ENCODE assay signal across 19 cellular contexts in genomic region chr16:49020436-49020835, GRCh38.
"Had no signal": no experiment of that assay in that cellular context is flagged by ENCODE, and none has a peak within 500 bp of the region (broad histone marks: within the 10 kb centered on the region; RNA-seq: fewer than 3 reads in every experiment).

No MANE protein-coding gene starts in this region.

- H3K9me3 Mint-ChIP-seq: activated T-helper 1 cell treated with anti-CD3 and anti-CD28 coated beads, Interleukin-12 subunit alpha, Interleukin-12 subunit beta, Interleukin-2, Interleukin-4 antibody, amounts not matched to agents 30 ng/mL and 10 ng/mL and 1 ng/mL, durations not matched to agents 14 hours and 24 hours and 36 hours; T-helper 2 cell treated with Interferon-gamma antibody and Interleukin-4, amounts not matched to agents 5 μg/mL and 100 μg/mL, for 36 hours had no signal

- H3K36me3 ChIP-seq: adrenal gland, cardiac muscle cell, left lung, ovary, stomach, upper lobe of right lung had no signal

- DNase-seq: activated CD4-positive, alpha-beta T cell treated with anti-CD3 and anti-CD28 coated beads for 36 hours; activated CD4-positive, alpha-beta T cell treated with anti-CD3 and anti-CD28 coated beads, Interleukin-2, amount 50 U/mL, for 48 hours; activated gamma-delta T cell treated with Interleukin-2 at 50 U/mL for 16 hours; adrenal gland; left lung; naive thymus-derived CD4-positive, alpha-beta T cell; ovary; psoas muscle; small intestine; stimulated activated CD4-positive, alpha-beta T cell treated with anti-CD3 and anti-CD28 coated beads, Interleukin-4, amount 100 ng/mL, for 1 hour; stomach; testis; upper lobe of right lung had no signal

- H3K4me1 ChIP-seq: adrenal gland, left lung, psoas muscle, testis, upper lobe of right lung had no signal

- H3K36me3 Mint-ChIP-seq: activated naive CD4-positive, alpha-beta T cell treated with anti-CD3 and anti-CD28 coated beads, Interleukin-2, amount 50 U/mL, for 72 hours; naive thymus-derived CD4-positive, alpha-beta T cell had no signal

- H3K4me3 ChIP-seq: adrenal gland, cardiac muscle cell, left lung, ovary, psoas muscle, stomach, testis, upper lobe of right lung had no signal

- H3K4me1 Mint-ChIP-seq: activated CD4-positive, alpha-beta T cell treated with anti-CD3 and anti-CD28 coated beads for 36 hours; naive thymus-derived CD4-positive, alpha-beta T cell had no signal

- FAIRE-seq: frontal cortex, small intestine, TTC549 had no signal

- H3K27ac ChIP-seq: adrenal gland, cardiac muscle cell, left lung, ovary, psoas muscle, stomach, testis, upper lobe of right lung had no signal

- H3K9me3 ChIP-seq: adrenal gland, left lung, ovary, psoas muscle, stomach, testis, upper lobe of right lung had no signal

- H3K27ac Mint-ChIP-seq: activated CD4-positive, alpha-beta T cell treated with anti-CD3 and anti-CD28 coated beads for 36 hours; activated naive CD4-positive, alpha-beta T cell treated with anti-CD3 and anti-CD28 coated beads, Interleukin-2, amount 50 U/mL, for 72 hours; activated T-helper 1 cell treated with anti-CD3 and anti-CD28 coated beads, Interleukin-12 subunit alpha, Interleukin-12 subunit beta, Interleukin-2, Interleukin-4 antibody, amounts not matched to agents 30 ng/mL and 10 ng/mL and 1 ng/mL, durations not matched to agents 14 hours and 24 hours and 36 hours; naive thymus-derived CD4-positive, alpha-beta T cell; T-helper 2 cell treated with Interferon-gamma antibody and Interleukin-4, amounts not matched to agents 5 μg/mL and 100 μg/mL, for 36 hours had no signal

- H3K4me3 Mint-ChIP-seq: activated CD4-positive, alpha-beta T cell treated with anti-CD3 and anti-CD28 coated beads for 36 hours; activated T-helper 1 cell treated with anti-CD3 and anti-CD28 coated beads, Interleukin-12 subunit alpha, Interleukin-12 subunit beta, Interleukin-2, Interleukin-4 antibody, amounts not matched to agents 30 ng/mL and 10 ng/mL and 1 ng/mL, durations not matched to agents 14 hours and 24 hours and 36 hours; naive thymus-derived CD4-positive, alpha-beta T cell; T-helper 2 cell treated with Interferon-gamma antibody and Interleukin-4, amounts not matched to agents 5 μg/mL and 100 μg/mL, for 36 hours had no signal

- ATAC-seq: activated CD4-positive, alpha-beta T cell treated with anti-CD3 and anti-CD28 coated beads for 36 hours; activated naive CD4-positive, alpha-beta T cell treated with anti-CD3 and anti-CD28 coated beads, Interleukin-2, amount 50 U/mL, for 72 hours; left lung; naive thymus-derived CD4-positive, alpha-beta T cell; psoas muscle; upper lobe of right lung had no signal

- H3K27me3 ChIP-seq: cardiac muscle cell, ovary, testis had no signal
